ENCODE assay signal across 18 cellular contexts in genomic region chr2:207219036-207219435, GRCh38.
DNase-seq lines count a peak whose midpoint lies in the region; ATAC-seq and TF ChIP-seq lines count a peak whose summit lies in the region.
"Had no signal": no experiment of that assay in that cellular context is flagged by ENCODE, and none has a peak within 500 bp of the region (broad histone marks: within the 10 kb centered on the region; RNA-seq: fewer than 3 reads in every experiment).

No MANE protein-coding gene starts in this region.

- TF ChIP-seq CTCF in nephron progenitor cell (IDR thresholded peaks at IDR 0.05), result no peak

- no peaks in the 10 kb centered on the region for H3K36me3 Mint-ChIP-seq in nephron progenitor cell (ENCODE audit: low read depth)

- H3K27me3 Mint-ChIP-seq in nephron progenitor cell (ENCODE audit: low read depth, poor library complexity), result no peaks in the 10 kb centered on the region

- no peak overlapping the region for H3K27ac Mint-ChIP-seq in nephron progenitor cell
- H3K27ac Mint-ChIP-seq: B cell had no signal

- ATAC-seq in GM21737 (IDR thresholded peaks at IDR 0.05; ENCODE audit: unreplicated experiment), result no peak
- ATAC-seq: HCT116, K562 had no signal

- H3K4me1 Mint-ChIP-seq in nephron progenitor cell, result peaks cover 61% of the 10 kb centered on the region
- H3K4me1 Mint-ChIP-seq: B cell had no signal

- no peaks in the 10 kb centered on the region for H3K9me3 Mint-ChIP-seq in nephron progenitor cell

- H3K4me3 Mint-ChIP-seq in nephron progenitor cell, result peak overlapping the region; percentile 3
- H3K4me3 Mint-ChIP-seq: B cell had no signal

- DNase-seq in NCI-H1694 treated with DMSO at 0.1 percent for 48 hours (lab: John Stamatoyannopoulos, UW) (peak; percentile 47), NCI-H1694 (lab: John Stamatoyannopoulos, UW) (no peak), NCI-H69 (lab: John Stamatoyannopoulos, UW) (peak; percentile 66), nephron progenitor cell (no peak), GM19240 (ENCODE audit: insufficient read length, low spot score) (no peak), inferior parietal cortex (ENCODE audit: extremely low spot score) (no peak)
- no peak for DNase-seq in stimulated activated CD4-positive, alpha-beta T cell treated with anti-CD3 and anti-CD28 coated beads, Interleukin-15, amount 100 ng/mL, for 24 hours
- DNase-seq: 8988T, GF-D8, NCI-H1105, NCI-H2107, OCI-M1, SHP77 treated with DMSO at 0.1 percent for 48 hours, SK-N-SH had no signal

Comparison
In these comparisons a context has a peak if more than half of its experiments do, and no peak if none do; other contexts are left out.
1. DNase-seq: peak in NCI-H1694 treated with DMSO at 0.1 percent for 48 hours (single experiment) and NCI-H69 (single experiment); none in NCI-H1694 (single experiment), nephron progenitor cell (single experiment), GM19240 (single experiment), inferior parietal cortex (single experiment) and stimulated activated CD4-positive, alpha-beta T cell treated with anti-CD3 and anti-CD28 coated beads, Interleukin-15, amount 100 ng/mL, for 24 hours (single experiment).